In genomic region chr10:73543-74265, GRCh38 we compare ENCODE assay signal across 8 cellular contexts. TPM values are rescaled to one million over a fixed set of nuclear protein-coding genes. Genes with fewer than 3 reads are reported as not detected.
DNase-seq lines count a peak whose midpoint lies in the region; ATAC-seq and TF ChIP-seq lines count a peak whose summit lies in the region.
"Not testable (repeated sequence)": the region's sequence is repeated elsewhere in the genome, so short reads cannot be mapped to it uniquely, and the experiment has no call there.

No MANE protein-coding gene starts in this region.

- not testable (repeated sequence) for H4K20me1 ChIP-seq in GM23248 (ENCODE audit: insufficient read depth); mammary epithelial cell (ENCODE audit: insufficient read depth, low read length)

- H3K27ac ChIP-seq in GM23248; mammary epithelial cell (ENCODE audit: insufficient read depth, low read depth, low read length); naive thymus-derived CD4-positive, alpha-beta T cell (ENCODE audit: low read depth, low read length): not testable (repeated sequence)

- CTCF ChIA-PET in mammary epithelial cell (lab: Charles Lee; ENCODE audit: low non-redundant PET) = not testable (repeated sequence)
- CTCF ChIA-PET in naive thymus-derived CD4-positive, alpha-beta T cell (lab: Charles Lee) = interaction anchor here (1.0 kb wide), 1 partner anchor 88 kb away, joined by 3 read pairs; no protein-coding TSS in a partner anchor

- 5 to 10% methylated on average over 45 to 65 of the region's 65 CpGs for WGBS in GM23248 (ENCODE audit: low coverage in 1 of 2, low lambda C conversion rate in 2 of 2, missing lambda C conversion rate in 2 of 2), 2 experiments
- WGBS in mammary epithelial cell (ENCODE audit: low coverage, missing lambda C conversion rate) = 9% methylated on average over 28 of the region's 65 CpGs

- dilution Hi-C loops in mammary epithelial cell (cut with HindIII; ENCODE audit: low sequenced_read_pairs) = not testable (repeated sequence)

- H3K36me3 ChIP-seq in GM23248 (ENCODE audit: low read depth); mammary epithelial cell (ENCODE audit: insufficient read depth, low read length); naive thymus-derived CD4-positive, alpha-beta T cell (ENCODE audit: control insufficient read depth in 2 of 3, insufficient read depth in 3 of 3, low read length in 3 of 3): not testable (repeated sequence)

- peak overlapping the region; percentile 38 to 88 (median 76) for H3K4me3 Mint-ChIP-seq in naive thymus-derived CD4-positive, alpha-beta T cell

- POLR2A ChIA-PET in naive thymus-derived CD4-positive, alpha-beta T cell (lab: Charles Lee) = not testable (repeated sequence)

- H3K4me3 ChIP-seq in GM23248 (peak overlapping the region; percentile 87), mammary epithelial cell (replicated peaks in 1 of 3; ENCODE audit: insufficient read depth in 1 of 3, low read depth in 2 of 3, low read length in 3 of 3) (peak overlapping the region; percentile 46 to 52 (median 49))
- peak overlapping the region; percentile 55 for H3K4me3 ChIP-seq in naive thymus-derived CD4-positive, alpha-beta T cell (ENCODE audit: low read length)

- DNase-seq in AG09319 (ENCODE audit: extremely low read depth, low read depth) (peak; percentile 5), GM23248 (peak; percentile 78), NCI-H748 (lab: John Stamatoyannopoulos, UW; ENCODE audit: unreplicated experiment) (peak; percentile 63), mammary epithelial cell (peak; percentile 35), left cardiac atrium (peak; percentile 64)
- DNase-seq in activated CD4-positive, alpha-beta T cell treated with anti-CD3 and anti-CD28 coated beads, Interleukin-2, amount 50 U/mL, for 48 hours = peak; percentile 52 to 55
- DNase-seq in naive thymus-derived CD4-positive, alpha-beta T cell = peak in 8 of 9 donors; percentile 16 to 56 (median 34)
- DNase-seq in stimulated activated CD8-positive, alpha-beta memory T cell treated with anti-CD3 and anti-CD28 coated beads, Interleukin-12 subunit alpha, Interleukin-12 subunit beta, amount 100 ng/mL, for 24 hours (ENCODE audit: extremely low read depth) = peak; percentile 10

- not testable (repeated sequence) for H3K4me1 ChIP-seq in GM23248 (ENCODE audit: insufficient read depth); mammary epithelial cell (ENCODE audit: insufficient read depth, low read length); naive thymus-derived CD4-positive, alpha-beta T cell (ENCODE audit: control insufficient read depth in 2 of 2, insufficient read depth in 2 of 2, low read length in 2 of 2)

- not testable (repeated sequence) for H3K9me3 Mint-ChIP-seq in naive thymus-derived CD4-positive, alpha-beta T cell

- not testable (repeated sequence) for H3K27me3 ChIP-seq in GM23248 (replicated peaks; ENCODE audit: insufficient read depth); mammary epithelial cell (ENCODE audit: insufficient read depth, low read length); naive thymus-derived CD4-positive, alpha-beta T cell (ENCODE audit: control insufficient read depth in 2 of 2, insufficient read depth in 2 of 2, low read length in 2 of 2)

- not testable (repeated sequence) for BruUV-seq in mammary epithelial cell (replicated peaks; lab: Mats Ljungman, UMichigan)

- ATAC-seq in left cardiac atrium = peak; percentile 49 to 68
- peak; percentile 40 for ATAC-seq in naive thymus-derived CD4-positive, alpha-beta T cell

- H2AFZ ChIP-seq in GM23248 = peak overlapping the region; percentile 91
- peak overlapping the region; percentile 91 for H2AFZ ChIP-seq in mammary epithelial cell (ENCODE audit: low read depth, low read length)

- H3K4me2 ChIP-seq in GM23248 (ENCODE audit: unreplicated experiment) (peak overlapping the region; percentile 83), mammary epithelial cell (ENCODE audit: insufficient read depth, low read depth, low read length) (peak overlapping the region; percentile 74)

- TF ChIP-seq CTCF in AG09319 (IDR thresholded peaks at IDR 0.05; ENCODE audit: low read depth, low read length) (peak; percentile 57), mammary epithelial cell (conservative IDR thresholded peaks at IDR 0.05 in 1 of 2, IDR thresholded peaks at IDR 0.05 in 1 of 2; ENCODE audit: extremely low read depth in 1 of 2, insufficient read depth in 1 of 2, low read depth in 1 of 2, low read length in 2 of 2) (peak in 1 of 2 donors; percentile 68)

- H3K27ac Mint-ChIP-seq in naive thymus-derived CD4-positive, alpha-beta T cell = not testable (repeated sequence)

- not testable (repeated sequence) for H3K36me3 Mint-ChIP-seq in naive thymus-derived CD4-positive, alpha-beta T cell

- not testable (repeated sequence) for H3K9me2 ChIP-seq in GM23248 (ENCODE audit: insufficient read depth)

- peaks cover 0 to 33% (median 13%) of the 10 kb centered on the region in 5 donors for H3K27me3 Mint-ChIP-seq in naive thymus-derived CD4-positive, alpha-beta T cell

- H3K9me3 ChIP-seq in GM23248 (ENCODE audit: low read depth); mammary epithelial cell (replicated peaks; ENCODE audit: insufficient read depth, low read length); naive thymus-derived CD4-positive, alpha-beta T cell (ENCODE audit: control insufficient read depth in 2 of 3, low read length in 3 of 3): not testable (repeated sequence)

- not testable (repeated sequence) for H3F3A ChIP-seq in GM23248 (ENCODE audit: insufficient read depth)

- H3K79me2 ChIP-seq in GM23248 (ENCODE audit: insufficient read depth); mammary epithelial cell (ENCODE audit: insufficient read depth, low read length): not testable (repeated sequence)

- peak overlapping the region; percentile 47 for H3K9ac ChIP-seq in GM23248
- H3K9ac ChIP-seq in mammary epithelial cell (ENCODE audit: insufficient read depth, low read length) = not testable (repeated sequence)

- intact Hi-C loops in mammary epithelial cell (cut with micrococcal nuclease); left cardiac atrium (cut with DNase I); naive thymus-derived CD4-positive, alpha-beta T cell (cut with micrococcal nuclease): not testable (repeated sequence)

- not testable (repeated sequence) for H3K4me1 Mint-ChIP-seq in naive thymus-derived CD4-positive, alpha-beta T cell

- in situ Hi-C loops in GM23248 (cut with MboI); mammary epithelial cell (cut with MboI; ENCODE audit: low sequenced_read_pairs in 2 of 2): not testable (repeated sequence)

RNA-seq across cellular contexts. Expression of gene TUBB8, which starts 24.6 kb away (rescaled TPM):
- total RNA-seq in GM23248 (2014; rRNA removed; shearing (Covaris generic)) = not detected in 2 replicates
- not detected in 2 replicates for polyA plus RNA-seq in GM23248 (2016; fragmentation: Nextera tagmentation; extraction: Ambion mirVana)
- total RNA-seq in mammary epithelial cell = not detected
- polyA plus RNA-seq in mammary epithelial cell = 0.02 TPM
- 1.6 TPM for polyA minus RNA-seq in mammary epithelial cell
- total RNA-seq in left cardiac atrium = not detected
- total RNA-seq in naive thymus-derived CD4-positive, alpha-beta T cell = 1 to 10 TPM in 1 of 5 experiments, not detected in 4; 1.3 TPM
- not detected for polyA plus RNA-seq in naive thymus-derived CD4-positive, alpha-beta T cell

Comparison
In these comparisons a context has a peak if more than half of its experiments do, and no peak if none do; other contexts are left out.
1. DNase-seq: peak in every context shown above with its lines; median percentile 78 in GM23248; 64 in left cardiac atrium; 63 in NCI-H748; 54 in activated CD4-positive, alpha-beta T cell treated with anti-CD3 and anti-CD28 coated beads, Interleukin-2, amount 50 U/mL, for 48 hours; 35 in mammary epithelial cell; 34 in naive thymus-derived CD4-positive, alpha-beta T cell; 10 in stimulated activated CD8-positive, alpha-beta memory T cell treated with anti-CD3 and anti-CD28 coated beads, Interleukin-12 subunit alpha, Interleukin-12 subunit beta, amount 100 ng/mL, for 24 hours; 5 in AG09319.